Comparison of ENCODE assay signal across 12 cellular contexts in genomic region chrX:17007134-17007768, GRCh38.
DNase-seq lines count a peak whose midpoint lies in the region; ATAC-seq, FAIRE-seq and TF ChIP-seq lines count a peak whose summit lies in the region.
"Had no signal": no experiment of that assay in that cellular context is flagged by ENCODE, and none has a peak within 500 bp of the region (broad histone marks: within the 10 kb centered on the region; RNA-seq: fewer than 3 reads in every experiment).

No MANE protein-coding gene starts in this region.

- no peak for TF ChIP-seq POLR2A in endothelial cell of umbilical vein (IDR thresholded peaks at IDR 0.05; ENCODE audit: low read depth, low read length)

- no peaks in the 10 kb centered on the region for H3K79me2 ChIP-seq in endothelial cell of umbilical vein (ENCODE audit: control insufficient read depth, insufficient read depth, low read length)

- H4K20me1 ChIP-seq in endothelial cell of umbilical vein (replicated peaks; ENCODE audit: control insufficient read depth, extremely low read depth, insufficient read depth, low read length) = no peaks in the 10 kb centered on the region

- no peak overlapping the region for H3K27ac Mint-ChIP-seq in activated CD4-positive, alpha-beta T cell treated with anti-CD3 and anti-CD28 coated beads for 36 hours
- H3K27ac Mint-ChIP-seq: CD4-positive, alpha-beta memory T cell had no signal

- H3K9me3 ChIP-seq in endothelial cell of umbilical vein (replicated peaks; ENCODE audit: control insufficient read depth, insufficient read depth, low read length) = no peaks in the 10 kb centered on the region

- H2AFZ ChIP-seq in endothelial cell of umbilical vein (ENCODE audit: low read depth, low read length) = no peak overlapping the region

- no TSS peak for BruUV-seq in endothelial cell of umbilical vein (replicated peaks; lab: Mats Ljungman, UMichigan)

- H3K4me3 Mint-ChIP-seq in activated CD4-positive, alpha-beta T cell treated with anti-CD3 and anti-CD28 coated beads for 36 hours = no peak overlapping the region
- H3K4me3 Mint-ChIP-seq: CD4-positive, alpha-beta memory T cell had no signal

- H3K27me3 Mint-ChIP-seq in activated CD4-positive, alpha-beta T cell treated with anti-CD3 and anti-CD28 coated beads for 36 hours = peaks cover 3% of the 10 kb centered on the region
- H3K27me3 Mint-ChIP-seq: CD4-positive, alpha-beta memory T cell had no signal

- peak; percentile 75 for FAIRE-seq in endothelial cell of umbilical vein (lab: Jason Lieb, UNC)

- no peak overlapping the region for H3K4me3 ChIP-seq in endothelial cell of umbilical vein (replicated peaks in 1 of 3; ENCODE audit: insufficient read depth in 1 of 3, low read depth in 1 of 3, low read length in 3 of 3)
- H3K4me3 ChIP-seq: lung had no signal

- H3K27ac ChIP-seq in endothelial cell of umbilical vein (ENCODE audit: insufficient read depth, low read depth, low read length) = no peak overlapping the region

- dilution Hi-C loops in endothelial cell of umbilical vein (cut with MboI; ENCODE audit: extremely low pct_ligation_motif_present, low sequenced_read_pairs) = no loop called here

- POLR2A ChIA-PET in activated CD4-positive, alpha-beta T cell treated with anti-CD3 and anti-CD28 coated beads for 36 hours (lab: Charles Lee) = no interaction called here
- POLR2A ChIA-PET in endothelial cell of umbilical vein (lab: Charles Lee) = no interaction called here

- no peaks in the 10 kb centered on the region for H3K9me1 ChIP-seq in endothelial cell of umbilical vein (replicated peaks; ENCODE audit: control insufficient read depth, extremely low read depth, insufficient read depth, low read length)

- no peak overlapping the region for H3K4me2 ChIP-seq in endothelial cell of umbilical vein (ENCODE audit: insufficient read depth, low read length)

- H3K4me1 ChIP-seq in endothelial cell of umbilical vein (ENCODE audit: control insufficient read depth, extremely low read depth, insufficient read depth, low read length) = no peaks in the 10 kb centered on the region

- intact Hi-C loops in activated CD4-positive, alpha-beta T cell treated with anti-CD3 and anti-CD28 coated beads for 36 hours (cut with DNase I, micrococcal nuclease) = loop anchor here in 1 of 2 experiments (5.0 kb wide), 1 partner anchor 40 kb away; no protein-coding TSS in a partner anchor
- intact Hi-C loops in endothelial cell of umbilical vein (cut with micrococcal nuclease) = no loop called here

- CTCF ChIA-PET in activated CD4-positive, alpha-beta T cell treated with anti-CD3 and anti-CD28 coated beads for 36 hours (lab: Charles Lee) = interaction anchor here (0.6 to 1.2 kb wide), 2 partner anchors 27 to 55 kb away, joined by 3 read pairs; no protein-coding TSS in a partner anchor
- CTCF ChIA-PET in endothelial cell of umbilical vein (lab: Charles Lee) = interaction anchor here (0.8 to 10.7 kb wide), 5 partner anchors 14 to 181 kb away, joined by 3 to 104 read pairs (median 4); no protein-coding TSS in a partner anchor

- peak; percentile 10 for DNase-seq in activated CD4-positive, alpha-beta T cell treated with anti-CD3 and anti-CD28 coated beads for 36 hours
- DNase-seq in activated CD4-positive, alpha-beta T cell treated with anti-CD3 and anti-CD28 coated beads for 1 hour = no peak
- DNase-seq in NCI-H524 (lab: John Stamatoyannopoulos, UW) (peak; percentile 86 to 87), endothelial cell of umbilical vein (ENCODE audit: low read depth, low spot score) (peak; percentile 10), retina (peak; percentile 11), HK-2 (ENCODE audit: unreplicated experiment) (no peak)
- no peak for DNase-seq in central memory CD4-positive, alpha-beta T cell
- DNase-seq: amniotic stem cell; CD4-positive, alpha-beta memory T cell; T-helper 1 cell had no signal

- peak; percentile 11 to 42 for TF ChIP-seq CTCF in endothelial cell of umbilical vein (IDR thresholded peaks at IDR 0.05; ENCODE audit: extremely low read depth in 1 of 2, insufficient read depth in 1 of 2, low read depth in 1 of 2, low read length in 2 of 2)

- H3K36me3 Mint-ChIP-seq in activated CD4-positive, alpha-beta T cell treated with anti-CD3 and anti-CD28 coated beads for 36 hours (ENCODE audit: low read depth) = no peaks in the 10 kb centered on the region
- H3K36me3 Mint-ChIP-seq: CD4-positive, alpha-beta memory T cell had no signal

- ATAC-seq in activated CD4-positive, alpha-beta T cell treated with anti-CD3 and anti-CD28 coated beads for 36 hours = no peak
- no peak for ATAC-seq in HG03469 (IDR thresholded peaks at IDR 0.05; ENCODE audit: unreplicated experiment)

- H3K9me3 Mint-ChIP-seq in activated CD4-positive, alpha-beta T cell treated with anti-CD3 and anti-CD28 coated beads for 36 hours (ENCODE audit: low read depth) = no peaks in the 10 kb centered on the region
- H3K9me3 Mint-ChIP-seq: CD4-positive, alpha-beta memory T cell had no signal

- H3K9ac ChIP-seq in endothelial cell of umbilical vein (replicated peaks; ENCODE audit: extremely low read depth, insufficient read depth, low read length) = no peak overlapping the region

- H3K4me1 Mint-ChIP-seq in activated CD4-positive, alpha-beta T cell treated with anti-CD3 and anti-CD28 coated beads for 36 hours = peaks cover 7% of the 10 kb centered on the region

- no peaks in the 10 kb centered on the region for H3K36me3 ChIP-seq in endothelial cell of umbilical vein (ENCODE audit: control insufficient read depth in 2 of 2, extremely low read depth in 1 of 2, insufficient read depth in 2 of 2, low read length in 2 of 2)

- H3K27me3 ChIP-seq in endothelial cell of umbilical vein (ENCODE audit: control insufficient read depth in 2 of 2, insufficient read depth in 2 of 2, low read length in 2 of 2) = no peaks in the 10 kb centered on the region

TF ChIP-seq in endothelial cell of umbilical vein, 7 proteins besides CTCF, POLR2A, EP300 and RAD21:
- no peak for TF ChIP-seq FOS (IDR thresholded peaks at IDR 0.05; ENCODE audit: borderline replicate concordance, insufficient read depth, low read length)
- TF ChIP-seq JUN (IDR thresholded peaks at IDR 0.05; ENCODE audit: borderline replicate concordance, insufficient read depth, insufficient read length, low read depth) = no peak
- TF ChIP-seq MYC (IDR thresholded peaks at IDR 0.05; ENCODE audit: low read depth, low read length) = no peak
- no peak for TF ChIP-seq GATA2 (IDR thresholded peaks at IDR 0.05; ENCODE audit: insufficient read depth, insufficient read length, low read depth, low read length)
- no peak for TF ChIP-seq MAX (IDR thresholded peaks at IDR 0.05; ENCODE audit: insufficient read depth, insufficient read length)
- no peak for TF ChIP-seq EZH2 (IDR thresholded peaks at IDR 0.05; ENCODE audit: borderline replicate concordance, low read depth, low read length, severe bottlenecking)
- TF ChIP-seq POLR2AphosphoS5 (IDR thresholded peaks at IDR 0.05; ENCODE audit: insufficient read depth, low read depth, low read length) = no peak

Comparison
In these comparisons a context has a peak if more than half of its experiments do, and no peak if none do; other contexts are left out.
1. DNase-seq: peak in activated CD4-positive, alpha-beta T cell treated with anti-CD3 and anti-CD28 coated beads for 36 hours (single experiment), NCI-H524 (2 of 2), endothelial cell of umbilical vein (single experiment) and retina (single experiment); none in activated CD4-positive, alpha-beta T cell treated with anti-CD3 and anti-CD28 coated beads for 1 hour (single experiment), HK-2 (single experiment) and central memory CD4-positive, alpha-beta T cell (single experiment).